In genomic region chr1:97006044-97006676, GRCh38 we compare ENCODE assay signal across 14 cellular contexts.
DNase-seq lines count a peak whose midpoint lies in the region; ATAC-seq, FAIRE-seq and TF ChIP-seq lines count a peak whose summit lies in the region.
"Had no signal": no experiment of that assay in that cellular context is flagged by ENCODE, and none has a peak within 500 bp of the region (broad histone marks: within the 10 kb centered on the region; RNA-seq: fewer than 3 reads in every experiment).

No MANE protein-coding gene starts in this region.

- no peak for TF ChIP-seq POLR2A in GM12878 (IDR thresholded peaks at IDR 0.05; ENCODE audit: low read depth, low read length)

- DNase-seq in AG08396 (ENCODE audit: low spot score) (peak; percentile 15), HT1080 (ENCODE audit: low read depth) (peak; percentile 79), GM12878 (ENCODE audit: low read depth, low spot score) (peak; percentile 12), hypothalamus (lab: John Stamatoyannopoulos, UW) (peak in 32 of 51 donors; percentile 1 to 67 (median 23)), RWPE1 (ENCODE audit: low spot score) (no peak), cortex of kidney (lab: John Stamatoyannopoulos, UW) (no peak), NCI-H2107 treated with DMSO at 0.1 percent for 48 hours (lab: John Stamatoyannopoulos, UW; ENCODE audit: unreplicated experiment) (no peak)
- DNase-seq in effector CD4-positive, alpha-beta T cell: no peak
- DNase-seq: activated CD4-positive, alpha-beta T cell treated with anti-CD3 and anti-CD28 coated beads, Interleukin-2, amount 50 U/mL, for 1 hour; CD4-positive, alpha-beta memory T cell; right lobe of liver; stimulated activated naive B cell treated with anti-CD40 and anti-IgM and Interleukin-4, amounts not matched to agents 10 μg/mL and 1 μg/mL and 100 μg/mL, for 72 hours had no signal

- in situ Hi-C loops in GM12878 (cut with MboI): no loop called here

- SMC1A ChIA-PET in GM12878 (lab: Charles Lee; ENCODE audit: uncharacterized antibody, unreplicated experiment): no interaction called here

- no TSS peak for BruUV-seq in GM12878 (replicated peaks; lab: Mats Ljungman, UMichigan)

- no peak for TF ChIP-seq EP300 in GM12878 (IDR thresholded peaks at IDR 0.05; ENCODE audit: borderline replicate concordance in 1 of 2, control insufficient read depth in 1 of 2, low read depth in 2 of 2, low read length in 2 of 2)

- H2AFZ ChIP-seq in GM12878 (ENCODE audit: control insufficient read depth, low read depth, low read length): no peak overlapping the region

- no peak overlapping the region for H3K4me2 ChIP-seq in GM12878 (ENCODE audit: control insufficient read depth, insufficient read depth)

- no peak overlapping the region for H3K4me3 ChIP-seq in GM12878
- H3K4me3 ChIP-seq: right lobe of liver had no signal

- WGBS in GM12878 (ENCODE audit: insufficient coverage, insufficient replicate concordance, low lambda C conversion rate, missing lambda C conversion rate): 16% methylated on average over 7 of the region's 7 CpGs

- no peaks in the 10 kb centered on the region for H3K27me3 ChIP-seq in GM12878 (replicated peaks in 1 of 2; ENCODE audit: control insufficient read depth in 2 of 2, insufficient read depth in 2 of 2, low read length in 1 of 2)
- H3K27me3 ChIP-seq: right lobe of liver had no signal

- POLR2A ChIA-PET in GM12878 (lab: Charles Lee): no interaction called here
- POLR2A ChIA-PET in RWPE1 (lab: Yijun Ruan, JAX; ENCODE audit: low non-redundant PET): no interaction called here

- CTCF ChIA-PET in GM12878 (lab: Yijun Ruan, JAX) (interaction anchor here (0.7 kb wide), 2 partner anchors 41 to 98 kb away, joined by 3 read pairs; no protein-coding TSS in a partner anchor), RWPE1 (lab: Yijun Ruan, JAX) (no interaction called here)

- H3K27ac ChIP-seq in GM12878 (ENCODE audit: control insufficient read depth, insufficient read depth): no peak overlapping the region
- no peak overlapping the region for H3K27ac ChIP-seq in RWPE1
- H3K27ac ChIP-seq: right lobe of liver had no signal

- ATAC-seq in GM12878: peak; percentile 67
- ATAC-seq: right lobe of liver; stimulated activated naive B cell treated with anti-CD40 and anti-IgM and Interleukin-4, amounts not matched to agents 10 μg/mL and 1 μg/mL and 100 μg/mL, for 72 hours had no signal

- H3K79me2 ChIP-seq in GM12878 (ENCODE audit: control insufficient read depth, insufficient read depth, low read length): no peaks in the 10 kb centered on the region

- H3K4me1 ChIP-seq in GM12878 (ENCODE audit: control insufficient read depth, insufficient read depth, low read length): no peaks in the 10 kb centered on the region
- H3K4me1 ChIP-seq: right lobe of liver had no signal

- H3K9me3 ChIP-seq in GM12878 (replicated peaks; ENCODE audit: control insufficient read depth, insufficient read depth, low read length): no peaks in the 10 kb centered on the region
- H3K9me3 ChIP-seq: right lobe of liver had no signal

- no peaks in the 10 kb centered on the region for H3K36me3 ChIP-seq in GM12878 (ENCODE audit: control insufficient read depth in 2 of 2, insufficient read depth in 2 of 2, low read length in 1 of 2)
- H3K36me3 ChIP-seq: right lobe of liver had no signal

- RAD21 ChIA-PET in GM12878 (lab: Charles Lee; ENCODE audit: unreplicated experiment): no interaction called here

- no peak for TF ChIP-seq RAD21 in GM12878 (IDR thresholded peaks at IDR 0.05; ENCODE audit: insufficient read depth, low read depth, low read length)

- H3K9ac ChIP-seq in GM12878 (ENCODE audit: control insufficient read depth, insufficient read depth, low read length): no peak overlapping the region

- TF ChIP-seq CTCF in GM12878 (IDR thresholded peaks at IDR 0.05 in 2 of 3, conservative IDR thresholded peaks at IDR 0.05 in 1 of 3; ENCODE audit: control insufficient read depth in 2 of 3, extremely low read depth in 1 of 3, insufficient read depth in 1 of 3, low read depth in 3 of 3, low read length in 3 of 3) (no peak), RWPE1 (conservative IDR thresholded peaks at IDR 0.05; ENCODE audit: low read depth) (no peak)

- intact Hi-C loops in GM12878 (cut with micrococcal nuclease; ENCODE audit: unreplicated experiment): no loop called here

- H4K20me1 ChIP-seq in GM12878 (ENCODE audit: control insufficient read depth, insufficient read depth): no peaks in the 10 kb centered on the region

- no peak for FAIRE-seq in GM12878 (lab: Jason Lieb, UNC)
- FAIRE-seq: bronchial epithelial cell, keratinocyte had no signal

TF ChIP-seq in GM12878, 131 proteins besides CTCF, POLR2A, EP300 and RAD21:
- TF ChIP-seq MTA2 (IDR thresholded peaks at IDR 0.05; ENCODE audit: low read depth): no peak
- TF ChIP-seq IKZF2 (IDR thresholded peaks at IDR 0.05): 0 out of 4 replicates have a peak, but pooled peaks of 1 of the 2 experiments have one; percentile 14

Comparison
In these comparisons a context has a peak if more than half of its experiments do, and no peak if none do; other contexts are left out.
1. DNase-seq: peak in AG08396 (single experiment), HT1080 (single experiment), GM12878 (single experiment) and hypothalamus (32 of 51); none in RWPE1 (single experiment), cortex of kidney (single experiment), NCI-H2107 treated with DMSO at 0.1 percent for 48 hours (single experiment) and effector CD4-positive, alpha-beta T cell (single experiment).